ENCODE assay signal across 8 cellular contexts in genomic region chr20:41692479-41693135, GRCh38.
DNase-seq lines count a peak whose midpoint lies in the region; FAIRE-seq and TF ChIP-seq lines count a peak whose summit lies in the region.

No MANE protein-coding gene starts in this region.

- no peaks in the 10 kb centered on the region for H3K4me1 Mint-ChIP-seq in astrocyte (ENCODE audit: low read depth, unreplicated experiment)

- FAIRE-seq in astrocyte (lab: Jason Lieb, UNC): no peak

- TF ChIP-seq CTCF in HFF-Myc (IDR thresholded peaks at IDR 0.05; ENCODE audit: low read depth, low read length, missing control alignments): no peak
- TF ChIP-seq CTCF in astrocyte (IDR thresholded peaks at IDR 0.05; ENCODE audit: insufficient read depth, low read depth, low read length): no peak
- no peak for TF ChIP-seq CTCF in hepatocyte (IDR thresholded peaks at IDR 0.05; ENCODE audit: poor library complexity)
- TF ChIP-seq CTCF in vagina (IDR thresholded peaks at IDR 0.05): no peak

- H3K9me3 ChIP-seq in astrocyte (ENCODE audit: insufficient read depth, low read depth, low read length): no peaks in the 10 kb centered on the region
- H3K9me3 ChIP-seq in hepatocyte (ENCODE audit: low read depth): no peaks in the 10 kb centered on the region
- no peaks in the 10 kb centered on the region for H3K9me3 ChIP-seq in vagina

- H3K27me3 ChIP-seq in astrocyte (ENCODE audit: insufficient read depth, low read length): peaks cover 5% of the 10 kb centered on the region
- H3K27me3 ChIP-seq in hepatocyte: no peaks in the 10 kb centered on the region
- H3K27me3 ChIP-seq in rectal smooth muscle tissue (ENCODE audit: control insufficient read depth, insufficient read depth, low read length): no peaks in the 10 kb centered on the region
- no peaks in the 10 kb centered on the region for H3K27me3 ChIP-seq in vagina

- intact Hi-C loops in vagina (cut with DNase I): no loop called here

- no peak for TF ChIP-seq POLR2A in vagina (IDR thresholded peaks at IDR 0.05)

- H3K36me3 ChIP-seq in astrocyte (ENCODE audit: insufficient read depth, low read length): no peaks in the 10 kb centered on the region
- no peaks in the 10 kb centered on the region for H3K36me3 ChIP-seq in hepatocyte (replicated peaks; ENCODE audit: insufficient read depth, low read depth)
- no peaks in the 10 kb centered on the region for H3K36me3 ChIP-seq in rectal smooth muscle tissue (ENCODE audit: control insufficient read depth, insufficient read depth, low read length)
- no peaks in the 10 kb centered on the region for H3K36me3 ChIP-seq in vagina

- H4K20me1 ChIP-seq in astrocyte (ENCODE audit: insufficient read depth, low read length) (no peaks in the 10 kb centered on the region), hepatocyte (ENCODE audit: insufficient read depth, poor library complexity, severe bottlenecking) (no peaks in the 10 kb centered on the region)

- peaks cover 3% of the 10 kb centered on the region for H3K27me3 Mint-ChIP-seq in astrocyte (ENCODE audit: low read depth, unreplicated experiment)

- 11% methylated on average over 29 of the region's 29 CpGs for WGBS in hepatocyte (ENCODE audit: low lambda C conversion rate, missing lambda C conversion rate)

- peak overlapping the region; percentile 89 for H2AFZ ChIP-seq in astrocyte (ENCODE audit: low read depth, low read length)
- peak overlapping the region; percentile 91 for H2AFZ ChIP-seq in hepatocyte

- no peaks in the 10 kb centered on the region for H3K9me3 Mint-ChIP-seq in astrocyte (ENCODE audit: unreplicated experiment)

- H3K27ac ChIP-seq in astrocyte (ENCODE audit: low read depth, low read length): no peak overlapping the region
- H3K27ac ChIP-seq in hepatocyte: peak overlapping the region; percentile 89
- H3K27ac ChIP-seq in rectal smooth muscle tissue (ENCODE audit: low read depth, low read length): peak overlapping the region; percentile 94
- H3K27ac ChIP-seq in vagina: peak overlapping the region; percentile 75

- DNase-seq in GM03348 (ENCODE audit: low spot score) (peak; percentile 71), HFF-Myc (ENCODE audit: extremely low read depth, low read depth) (peak; percentile 31), NAMALWA (ENCODE audit: low spot score) (peak; percentile 78), T-helper 2 cell (peak; percentile 38 to 90 (median 60)), astrocyte (ENCODE audit: low read depth) (peak; percentile 24), hepatocyte (ENCODE audit: low spot score) (peak; percentile 87), vagina (ENCODE audit: extremely low spot score in 2 of 2) (peak in 1 of 2 donors; percentile 90)

- H3K4me1 ChIP-seq in astrocyte (ENCODE audit: insufficient read depth, low read length) (peaks cover 10% of the 10 kb centered on the region), hepatocyte (ENCODE audit: insufficient read depth) (peaks cover 8% of the 10 kb centered on the region), rectal smooth muscle tissue (ENCODE audit: control insufficient read depth, insufficient read depth, low read length) (no peaks in the 10 kb centered on the region), vagina (peaks cover 7% of the 10 kb centered on the region)

- no peaks in the 10 kb centered on the region for H3K79me2 ChIP-seq in astrocyte (ENCODE audit: insufficient read depth, low read length)
- no peaks in the 10 kb centered on the region for H3K79me2 ChIP-seq in hepatocyte

- H3K4me2 ChIP-seq in astrocyte (ENCODE audit: low read length) (peak overlapping the region; percentile 89), hepatocyte (peak overlapping the region; percentile 86)

- H3K27ac Mint-ChIP-seq in astrocyte (ENCODE audit: unreplicated experiment): peak overlapping the region; percentile 73

- no peaks in the 10 kb centered on the region for H3K9me2 ChIP-seq in hepatocyte (replicated peaks; ENCODE audit: insufficient read depth)

- H3K9ac ChIP-seq in astrocyte (ENCODE audit: low read length) (peak overlapping the region; percentile 77), rectal smooth muscle tissue (ENCODE audit: low read length) (peak overlapping the region; percentile 71)

- no peaks in the 10 kb centered on the region for H3K36me3 Mint-ChIP-seq in astrocyte (ENCODE audit: low read depth, unreplicated experiment)

- peak overlapping the region; percentile 92 for H3K4me3 Mint-ChIP-seq in astrocyte (ENCODE audit: unreplicated experiment)

- H3K4me3 ChIP-seq in HFF-Myc (replicated peaks; ENCODE audit: low read depth, low read length) (peak overlapping the region; percentile 57), astrocyte (ENCODE audit: insufficient read depth, low read depth, low read length) (peak overlapping the region; percentile 74), hepatocyte (peak overlapping the region; percentile 71), rectal smooth muscle tissue (ENCODE audit: low read length) (peak overlapping the region; percentile 69), vagina (peak overlapping the region; percentile 54 to 78)
